ENCODE assay signal across 8 cellular contexts in genomic region chr10:129467346-129468119, GRCh38. TPM values are rescaled to one million over a fixed set of nuclear protein-coding genes. Genes with fewer than 3 reads are reported as not detected.
DNase-seq lines count a peak whose midpoint lies in the region; ATAC-seq and TF ChIP-seq lines count a peak whose summit lies in the region.

No MANE protein-coding gene starts in this region.

- peak; percentile 0 for ATAC-seq in GM18511 (IDR thresholded peaks at IDR 0.05; ENCODE audit: unreplicated experiment)
- ATAC-seq in HG03095 (IDR thresholded peaks at IDR 0.05; ENCODE audit: unreplicated experiment): peak; percentile 5
- no peak for ATAC-seq in activated CD8-positive, alpha-beta T cell treated with anti-CD3 and anti-CD28 coated beads for 36 hours

- DNase-seq in activated CD8-positive, alpha-beta T cell treated with anti-CD3 and anti-CD28 coated beads for 36 hours: peak; percentile 5
- DNase-seq in head of caudate nucleus (peak in 22 of 42 donors; percentile 6 to 54 (median 25)), progenitor cell of endocrine pancreas (ENCODE audit: low spot score, unreplicated experiment) (no peak), H4 (ENCODE audit: low spot score) (no peak), NCI-H510A (lab: John Stamatoyannopoulos, UW) (no peak)
- no peak for DNase-seq in activated CD4-positive, CD25-positive, alpha-beta regulatory T cell treated with anti-CD3 and anti-CD28 coated beads, Interleukin-2, amount 50 U/mL, for 72 hours

- H3K4me3 Mint-ChIP-seq in activated CD8-positive, alpha-beta T cell treated with anti-CD3 and anti-CD28 coated beads for 36 hours: peak overlapping the region; percentile 78
- H3K4me3 Mint-ChIP-seq in progenitor cell of endocrine pancreas (ENCODE audit: low read depth): peak overlapping the region; percentile 75

- POLR2A ChIA-PET in activated CD8-positive, alpha-beta T cell treated with anti-CD3 and anti-CD28 coated beads for 36 hours (lab: Charles Lee): interaction anchor here (0.6 to 1.7 kb wide), 3 partner anchors 8 to 105 kb away, joined by 3 to 5 read pairs (median 3); no protein-coding TSS in a partner anchor

- no peaks in the 10 kb centered on the region for H3K9me3 Mint-ChIP-seq in activated CD8-positive, alpha-beta T cell treated with anti-CD3 and anti-CD28 coated beads for 36 hours
- H3K9me3 Mint-ChIP-seq in progenitor cell of endocrine pancreas (ENCODE audit: low read depth): no peaks in the 10 kb centered on the region

- no peak for TF ChIP-seq CTCF in activated CD8-positive, alpha-beta T cell treated with anti-CD3 and anti-CD28 coated beads for 36 hours (IDR thresholded peaks at IDR 0.05)
- no peak for TF ChIP-seq CTCF in progenitor cell of endocrine pancreas (IDR thresholded peaks at IDR 0.05; ENCODE audit: unreplicated experiment)

- H3K27me3 Mint-ChIP-seq in activated CD8-positive, alpha-beta T cell treated with anti-CD3 and anti-CD28 coated beads for 36 hours: no peaks in the 10 kb centered on the region
- peaks cover 13% of the 10 kb centered on the region for H3K27me3 Mint-ChIP-seq in progenitor cell of endocrine pancreas

- intact Hi-C loops in activated CD8-positive, alpha-beta T cell treated with anti-CD3 and anti-CD28 coated beads for 36 hours (cut with micrococcal nuclease): no loop called here
- intact Hi-C loops in head of caudate nucleus (cut with DNase I): no loop called here

- H3K36me3 Mint-ChIP-seq in activated CD8-positive, alpha-beta T cell treated with anti-CD3 and anti-CD28 coated beads for 36 hours (ENCODE audit: low read depth): peaks cover 16% of the 10 kb centered on the region
- no peaks in the 10 kb centered on the region for H3K36me3 Mint-ChIP-seq in progenitor cell of endocrine pancreas (ENCODE audit: insufficient read depth)

- CTCF ChIA-PET in activated CD8-positive, alpha-beta T cell treated with anti-CD3 and anti-CD28 coated beads for 36 hours (lab: Charles Lee): no interaction called here

- peak overlapping the region; percentile 78 for H3K27ac Mint-ChIP-seq in activated CD8-positive, alpha-beta T cell treated with anti-CD3 and anti-CD28 coated beads for 36 hours
- peak overlapping the region; percentile 52 for H3K27ac Mint-ChIP-seq in progenitor cell of endocrine pancreas

- H3K4me1 Mint-ChIP-seq in activated CD8-positive, alpha-beta T cell treated with anti-CD3 and anti-CD28 coated beads for 36 hours (ENCODE audit: low read depth): peaks cover 25% of the 10 kb centered on the region
- H3K4me1 Mint-ChIP-seq in progenitor cell of endocrine pancreas (ENCODE audit: low read depth): peaks cover 6% of the 10 kb centered on the region

RNA-seq across cellular contexts. Expression of gene MGMT, which starts 0.5 kb away (rescaled TPM):
- total RNA-seq in activated CD8-positive, alpha-beta T cell treated with anti-CD3 and anti-CD28 coated beads for 36 hours: 10 to 100 TPM; 16.2 to 17.0 TPM
- total RNA-seq in progenitor cell of endocrine pancreas: 13.6 and 17.3 TPM in 2 replicates
- total RNA-seq in H4 (2014; rRNA removed; shearing (Covaris generic)): 12.5 and 13.1 TPM in 2 replicates

Comparison
In these comparisons a context has a peak if more than half of its experiments do, and no peak if none do; other contexts are left out.
1. DNase-seq: peak in activated CD8-positive, alpha-beta T cell treated with anti-CD3 and anti-CD28 coated beads for 36 hours (single experiment) and head of caudate nucleus (22 of 42); none in progenitor cell of endocrine pancreas (single experiment), activated CD4-positive, CD25-positive, alpha-beta regulatory T cell treated with anti-CD3 and anti-CD28 coated beads, Interleukin-2, amount 50 U/mL, for 72 hours (single experiment), H4 (single experiment) and NCI-H510A (single experiment).